ENCODE assay signal across 22 cellular contexts in the genomic region with DNA sequence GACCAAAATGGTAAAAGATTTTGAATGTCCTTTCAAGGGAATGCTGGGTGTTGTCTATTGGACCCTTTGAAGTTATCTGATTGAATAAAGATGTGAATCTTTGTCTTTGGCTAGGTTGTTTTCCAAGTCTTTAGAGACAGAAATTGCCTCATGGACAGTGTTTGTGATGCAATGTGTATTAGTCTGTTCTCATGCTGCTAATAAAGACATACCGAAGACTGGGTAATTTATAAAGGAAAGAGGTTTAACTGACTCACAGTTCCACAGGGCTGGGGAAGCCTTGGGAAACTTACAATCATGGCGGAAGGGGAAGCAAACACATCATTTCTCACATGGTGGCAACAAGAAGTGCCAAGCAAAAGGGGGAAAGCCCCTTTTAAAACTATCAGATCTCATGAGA.
DNase-seq lines count a peak whose midpoint lies in the region; ATAC-seq and TF ChIP-seq lines count a peak whose summit lies in the region.
"Had no signal": no experiment of that assay in that cellular context is flagged by ENCODE, and none has a peak within 500 bp of the region (broad histone marks: within the 10 kb centered on the region; RNA-seq: fewer than 3 reads in every experiment).

No MANE protein-coding gene starts in this region.

- H3K27ac ChIP-seq in gastrocnemius medialis (peak overlapping the region; percentile 9 to 51 (median 35)), transverse colon (no peak overlapping the region)
- H3K27ac ChIP-seq: body of pancreas, esophagus muscularis mucosa had no signal

- H3K36me3 Mint-ChIP-seq in MCF 10A (ENCODE audit: insufficient read depth, unreplicated experiment) = peaks cover 10% of the 10 kb centered on the region

- no peaks in the 10 kb centered on the region for H3K9me3 ChIP-seq in gastrocnemius medialis
- no peaks in the 10 kb centered on the region for H3K9me3 ChIP-seq in transverse colon
- H3K9me3 ChIP-seq: body of pancreas, esophagus muscularis mucosa had no signal

- H3K27me3 ChIP-seq in gastrocnemius medialis (no peaks in the 10 kb centered on the region), transverse colon (no peaks in the 10 kb centered on the region)
- H3K27me3 ChIP-seq: body of pancreas, esophagus muscularis mucosa had no signal

- H3K36me3 ChIP-seq in gastrocnemius medialis (no peaks in the 10 kb centered on the region), transverse colon (peaks cover 0 to 8% (median 0%) of the 10 kb centered on the region in 4 donors)
- H3K36me3 ChIP-seq: esophagus muscularis mucosa had no signal

- peak overlapping the region; percentile 81 for H3K27ac Mint-ChIP-seq in MCF 10A (ENCODE audit: low read depth, unreplicated experiment)
- H3K27ac Mint-ChIP-seq: stimulated activated naive CD8-positive, alpha-beta T cell treated with anti-CD3 and anti-CD28 coated beads, Interleukin-15, amount 100 ng/mL, for 72 hours had no signal

- 91 to 100% methylated on average over 1 to 2 of the region's 2 CpGs for WGBS in transverse colon (ENCODE audit: low coverage in 1 of 2), 2 donors

- peaks cover 7% of the 10 kb centered on the region for H3K9me3 Mint-ChIP-seq in MCF 10A (ENCODE audit: unreplicated experiment)

- intact Hi-C loops in MCF 10A (cut with micrococcal nuclease) = no loop called here
- intact Hi-C loops in gastrocnemius medialis (cut with DNase I; ENCODE audit: low total_unique reads) = no loop called here
- intact Hi-C loops in transverse colon (cut with DNase I; ENCODE audit: low total_unique reads) = no loop called here

- no peak for TF ChIP-seq EP300 in transverse colon (IDR thresholded peaks at IDR 0.05; ENCODE audit: low read depth)

- POLR2A ChIA-PET in MCF 10A (lab: Yijun Ruan, JAX) = no interaction called here

- CTCF ChIA-PET in MCF 10A (lab: Yijun Ruan, JAX) = no interaction called here

- no TSS peak for BruUV-seq in MCF 10A (replicated peaks; lab: Mats Ljungman, UMichigan)

- ATAC-seq in gastrocnemius medialis (peak; percentile 35 to 63), GM21423 (IDR thresholded peaks at IDR 0.05; ENCODE audit: unreplicated experiment) (no peak), GM21515 (IDR thresholded peaks at IDR 0.05; ENCODE audit: unreplicated experiment) (no peak)
- ATAC-seq: body of pancreas; stimulated activated naive CD8-positive, alpha-beta T cell treated with anti-CD3 and anti-CD28 coated beads, Interleukin-15, amount 100 ng/mL, for 72 hours had no signal

- H3K4me1 Mint-ChIP-seq in MCF 10A (ENCODE audit: insufficient read depth, unreplicated experiment) = peaks cover 26% of the 10 kb centered on the region

- H3K4me1 ChIP-seq in gastrocnemius medialis = peaks cover 6 to 20% of the 10 kb centered on the region in 2 donors
- no peaks in the 10 kb centered on the region for H3K4me1 ChIP-seq in transverse colon
- H3K4me1 ChIP-seq: body of pancreas had no signal

- TF ChIP-seq POLR2A in gastrocnemius medialis (IDR thresholded peaks at IDR 0.05) (no peak), transverse colon (IDR thresholded peaks at IDR 0.05) (no peak)

- DNase-seq in CD1c-positive myeloid dendritic cell (ENCODE audit: extremely low spot score) (peak; percentile 19), MCF 10A (ENCODE audit: unreplicated experiment) (peak; percentile 41), fibroblast of villous mesenchyme (ENCODE audit: low read depth) (peak; percentile 77), gastrocnemius medialis (no peak), transverse colon (no peak), OCI-M2 (lab: John Stamatoyannopoulos, UW; ENCODE audit: unreplicated experiment) (no peak)
- DNase-seq: activated CD4-positive, alpha-beta T cell treated with anti-CD3 and anti-CD28 coated beads, Interleukin-2, amount 50 U/mL, for 4 hours; activated naive CD4-positive, alpha-beta T cell; activated T-cell treated with anti-CD3 and anti-CD28 coated beads for 4 hours; body of pancreas; Calu3; KG1; NCI-H1048; NCI-H2081; NCI-H510A treated with DMSO at 0.1 percent for 48 hours; SHP77; stimulated activated naive CD8-positive, alpha-beta T cell treated with anti-CD3 and anti-CD28 coated beads, Interleukin-15, amount 100 ng/mL, for 72 hours; T-helper 1 cell had no signal

- no peak overlapping the region for H3K4me3 Mint-ChIP-seq in MCF 10A (ENCODE audit: unreplicated experiment)
- H3K4me3 Mint-ChIP-seq: neural crest cell; stimulated activated naive CD8-positive, alpha-beta T cell treated with anti-CD3 and anti-CD28 coated beads, Interleukin-15, amount 100 ng/mL, for 72 hours had no signal

- in situ Hi-C loops in gastrocnemius medialis (cut with MboI; ENCODE audit: low sequenced_read_pairs in 4 of 4) = no loop called here
- in situ Hi-C loops in transverse colon (cut with MboI; ENCODE audit: low pct_ligation_motif_present in 1 of 4, low pct_unique_long_range_greater_than_20kb in 1 of 4, low sequenced_read_pairs in 3 of 4) = no loop called here

- TF ChIP-seq CTCF in MCF 10A (IDR thresholded peaks at IDR 0.05; ENCODE audit: unreplicated experiment) = no peak
- no peak for TF ChIP-seq CTCF in fibroblast of villous mesenchyme (IDR thresholded peaks at IDR 0.05; ENCODE audit: insufficient read depth, low read depth, low read length)
- TF ChIP-seq CTCF in gastrocnemius medialis (IDR thresholded peaks at IDR 0.05 in 4 of 5, conservative IDR thresholded peaks at IDR 0.05 in 1 of 5) = no peak
- TF ChIP-seq CTCF in transverse colon (IDR thresholded peaks at IDR 0.05) = no peak

- H3K27me3 Mint-ChIP-seq in MCF 10A (ENCODE audit: insufficient read depth, unreplicated experiment) = no peaks in the 10 kb centered on the region
- H3K27me3 Mint-ChIP-seq: stimulated activated naive CD8-positive, alpha-beta T cell treated with anti-CD3 and anti-CD28 coated beads, Interleukin-15, amount 100 ng/mL, for 72 hours had no signal

- H3K4me3 ChIP-seq in fibroblast of villous mesenchyme (ENCODE audit: low read depth, low read length) (no peak overlapping the region), gastrocnemius medialis (no peak overlapping the region), transverse colon (no peak overlapping the region)
- H3K4me3 ChIP-seq: body of pancreas, esophagus muscularis mucosa had no signal

Comparison
In these comparisons a context has a peak if more than half of its experiments do, and no peak if none do; other contexts are left out.
1. DNase-seq: peak in CD1c-positive myeloid dendritic cell (single experiment), MCF 10A (single experiment) and fibroblast of villous mesenchyme (single experiment); none in gastrocnemius medialis (0 of 2), transverse colon (single experiment) and OCI-M2 (single experiment).
2. ATAC-seq: peak in gastrocnemius medialis (2 of 2); none in GM21423 (single experiment) and GM21515 (single experiment).
3. H3K27ac ChIP-seq: peak in gastrocnemius medialis (4 of 4); none in transverse colon (0 of 4).